ENCODE assay signal across 1 cellular context in the genomic region with DNA sequence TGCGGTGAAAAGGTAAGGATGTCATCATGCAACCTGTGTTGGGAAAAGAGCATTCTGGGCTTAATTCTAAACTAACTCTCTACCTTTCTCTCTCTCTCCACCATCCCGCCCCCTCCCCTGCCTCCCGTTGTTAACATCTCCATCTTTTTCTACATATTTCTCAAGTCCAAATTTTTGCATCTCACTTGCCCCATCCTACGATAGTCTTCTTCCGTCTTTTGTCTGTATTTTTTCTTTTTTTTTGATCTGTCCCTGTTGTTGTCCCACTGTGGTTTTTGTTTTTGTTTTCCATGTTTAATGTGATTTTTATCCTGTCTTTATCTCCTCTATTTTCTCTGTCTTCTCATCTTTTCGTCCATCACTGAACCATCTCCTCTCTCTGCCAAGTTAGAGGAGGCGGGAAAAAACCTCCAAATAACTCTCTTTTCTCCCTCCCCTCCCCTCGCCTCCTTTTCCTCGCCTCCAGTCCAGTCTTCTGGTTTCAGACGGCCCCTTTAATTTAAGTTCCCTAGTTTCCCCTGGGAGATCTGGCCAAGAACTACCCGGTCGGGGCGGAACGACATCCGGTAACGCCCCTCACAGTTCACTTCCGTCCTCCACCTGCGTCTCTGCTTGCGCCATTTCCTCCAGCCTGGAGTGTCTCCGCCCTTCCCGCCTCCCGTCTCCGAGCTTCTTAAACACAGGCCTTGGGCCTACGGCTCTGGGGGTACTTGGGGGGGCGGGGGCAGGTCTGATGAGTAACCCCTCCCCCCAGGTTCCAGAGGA.
TF ChIP-seq lines count a peak whose summit lies in the region.

A gene with protein sequence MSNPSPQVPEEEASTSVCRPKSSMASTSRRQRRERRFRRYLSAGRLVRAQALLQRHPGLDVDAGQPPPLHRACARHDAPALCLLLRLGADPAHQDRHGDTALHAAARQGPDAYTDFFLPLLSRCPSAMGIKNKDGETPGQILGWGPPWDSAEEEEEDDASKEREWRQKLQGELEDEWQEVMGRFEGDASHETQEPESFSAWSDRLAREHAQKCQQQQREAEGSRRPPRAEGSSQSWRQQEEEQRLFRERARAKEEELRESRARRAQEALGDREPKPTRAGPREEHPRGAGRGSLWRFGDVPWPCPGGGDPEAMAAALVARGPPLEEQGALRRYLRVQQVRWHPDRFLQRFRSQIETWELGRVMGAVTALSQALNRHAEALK (plus strand): TSS at position 647 of the 765 bp plus-strand sequence. CDS start 87 bp downstream, at position 734.

TF ChIP-seq in HEK293, 187 proteins besides CTCF, POLR2A, EP300 and RAD21 (continued from another document and continues in another):
- TF ChIP-seq, protein P1, sequence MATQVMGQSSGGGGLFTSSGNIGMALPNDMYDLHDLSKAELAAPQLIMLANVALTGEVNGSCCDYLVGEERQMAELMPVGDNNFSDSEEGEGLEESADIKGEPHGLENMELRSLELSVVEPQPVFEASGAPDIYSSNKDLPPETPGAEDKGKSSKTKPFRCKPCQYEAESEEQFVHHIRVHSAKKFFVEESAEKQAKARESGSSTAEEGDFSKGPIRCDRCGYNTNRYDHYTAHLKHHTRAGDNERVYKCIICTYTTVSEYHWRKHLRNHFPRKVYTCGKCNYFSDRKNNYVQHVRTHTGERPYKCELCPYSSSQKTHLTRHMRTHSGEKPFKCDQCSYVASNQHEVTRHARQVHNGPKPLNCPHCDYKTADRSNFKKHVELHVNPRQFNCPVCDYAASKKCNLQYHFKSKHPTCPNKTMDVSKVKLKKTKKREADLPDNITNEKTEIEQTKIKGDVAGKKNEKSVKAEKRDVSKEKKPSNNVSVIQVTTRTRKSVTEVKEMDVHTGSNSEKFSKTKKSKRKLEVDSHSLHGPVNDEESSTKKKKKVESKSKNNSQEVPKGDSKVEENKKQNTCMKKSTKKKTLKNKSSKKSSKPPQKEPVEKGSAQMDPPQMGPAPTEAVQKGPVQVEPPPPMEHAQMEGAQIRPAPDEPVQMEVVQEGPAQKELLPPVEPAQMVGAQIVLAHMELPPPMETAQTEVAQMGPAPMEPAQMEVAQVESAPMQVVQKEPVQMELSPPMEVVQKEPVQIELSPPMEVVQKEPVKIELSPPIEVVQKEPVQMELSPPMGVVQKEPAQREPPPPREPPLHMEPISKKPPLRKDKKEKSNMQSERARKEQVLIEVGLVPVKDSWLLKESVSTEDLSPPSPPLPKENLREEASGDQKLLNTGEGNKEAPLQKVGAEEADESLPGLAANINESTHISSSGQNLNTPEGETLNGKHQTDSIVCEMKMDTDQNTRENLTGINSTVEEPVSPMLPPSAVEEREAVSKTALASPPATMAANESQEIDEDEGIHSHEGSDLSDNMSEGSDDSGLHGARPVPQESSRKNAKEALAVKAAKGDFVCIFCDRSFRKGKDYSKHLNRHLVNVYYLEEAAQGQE (tag by site-specific recombination; IDR thresholded peaks at IDR 0.05), result peak; percentile 41; the same call in 1 of the 2 replicates
- TF ChIP-seq ZNF239 (tag by site-specific recombination; IDR thresholded peaks at IDR 0.05) (peak; percentile 55), ZNF514 (tag by site-specific recombination; IDR thresholded peaks at IDR 0.05) (no peak; the same call in 1 of the 2 replicates), ZNF223 (tag by site-specific recombination; IDR thresholded peaks at IDR 0.05) (no peak), ZNF560 (tag by site-specific recombination; IDR thresholded peaks at IDR 0.05; ENCODE audit: borderline replicate concordance) (no peak), KLF9 (tag by site-specific recombination; IDR thresholded peaks at IDR 0.05; ENCODE audit: low read depth) (peak; percentile 81), ZNF184 (tag by site-specific recombination; IDR thresholded peaks at IDR 0.05) (0 out of 2 replicates have a peak, but pooled peaks have one; percentile 31), ZBTB20 (tag by site-specific recombination; IDR thresholded peaks at IDR 0.05) (no peak; the same call in 1 of the 2 replicates), HOXC10 (CRISPR knock-in tag; IDR thresholded peaks at IDR 0.05) (no peak), ZBTB21 (tag by site-specific recombination; IDR thresholded peaks at IDR 0.05) (peak; percentile 86), ZNF610 (tag by site-specific recombination; IDR thresholded peaks at IDR 0.05; ENCODE audit: borderline replicate concordance) (peak; percentile 51; the same call in 1 of the 2 replicates), ZFHX2 (tag by site-specific recombination; conservative IDR thresholded peaks at IDR 0.05) (no peak), ZNF664 (tag by site-specific recombination; IDR thresholded peaks at IDR 0.05) (no peak; the same call in 1 of the 2 replicates), ZNF292 (tag by site-specific recombination; IDR thresholded peaks at IDR 0.05; ENCODE audit: borderline replicate concordance, low read depth) (no peak), ZNF747 (tag by site-specific recombination; IDR thresholded peaks at IDR 0.05) (no peak), ZNF501 (tag by site-specific recombination; IDR thresholded peaks at IDR 0.05) (no peak), ZNF221 (tag by site-specific recombination; IDR thresholded peaks at IDR 0.05; ENCODE audit: borderline replicate concordance) (no peak), MEIS1 (CRISPR knock-in tag; IDR thresholded peaks at IDR 0.05; ENCODE audit: borderline replicate concordance) (no peak), GLIS1 (tag by site-specific recombination; IDR thresholded peaks at IDR 0.05) (peak; percentile 65; the same call in 1 of the 2 replicates), ZNF274 (IDR thresholded peaks at IDR 0.05; ENCODE audit: low read length) (no peak), ZNF274 (tag by site-specific recombination; IDR thresholded peaks at IDR 0.05; ENCODE audit: borderline replicate concordance) (no peak), ZSCAN30 (tag by site-specific recombination; IDR thresholded peaks at IDR 0.05) (peak; percentile 97), ZNF155 (tag by site-specific recombination; IDR thresholded peaks at IDR 0.05) (no peak)
- TF ChIP-seq, protein P2, sequence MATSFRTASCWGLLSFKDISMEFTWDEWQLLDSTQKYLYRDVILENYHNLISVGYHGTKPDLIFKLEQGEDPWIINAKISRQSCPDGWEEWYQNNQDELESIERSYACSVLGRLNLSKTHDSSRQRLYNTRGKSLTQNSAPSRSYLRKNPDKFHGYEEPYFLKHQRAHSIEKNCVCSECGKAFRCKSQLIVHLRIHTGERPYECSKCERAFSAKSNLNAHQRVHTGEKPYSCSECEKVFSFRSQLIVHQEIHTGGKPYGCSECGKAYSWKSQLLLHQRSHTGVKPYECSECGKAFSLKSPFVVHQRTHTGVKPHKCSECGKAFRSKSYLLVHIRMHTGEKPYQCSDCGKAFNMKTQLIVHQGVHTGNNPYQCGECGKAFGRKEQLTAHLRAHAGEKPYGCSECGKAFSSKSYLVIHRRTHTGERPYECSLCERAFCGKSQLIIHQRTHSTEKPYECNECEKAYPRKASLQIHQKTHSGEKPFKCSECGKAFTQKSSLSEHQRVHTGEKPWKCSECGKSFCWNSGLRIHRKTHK (tag by site-specific recombination; IDR thresholded peaks at IDR 0.05), result no peak
- TF ChIP-seq, protein P3, sequence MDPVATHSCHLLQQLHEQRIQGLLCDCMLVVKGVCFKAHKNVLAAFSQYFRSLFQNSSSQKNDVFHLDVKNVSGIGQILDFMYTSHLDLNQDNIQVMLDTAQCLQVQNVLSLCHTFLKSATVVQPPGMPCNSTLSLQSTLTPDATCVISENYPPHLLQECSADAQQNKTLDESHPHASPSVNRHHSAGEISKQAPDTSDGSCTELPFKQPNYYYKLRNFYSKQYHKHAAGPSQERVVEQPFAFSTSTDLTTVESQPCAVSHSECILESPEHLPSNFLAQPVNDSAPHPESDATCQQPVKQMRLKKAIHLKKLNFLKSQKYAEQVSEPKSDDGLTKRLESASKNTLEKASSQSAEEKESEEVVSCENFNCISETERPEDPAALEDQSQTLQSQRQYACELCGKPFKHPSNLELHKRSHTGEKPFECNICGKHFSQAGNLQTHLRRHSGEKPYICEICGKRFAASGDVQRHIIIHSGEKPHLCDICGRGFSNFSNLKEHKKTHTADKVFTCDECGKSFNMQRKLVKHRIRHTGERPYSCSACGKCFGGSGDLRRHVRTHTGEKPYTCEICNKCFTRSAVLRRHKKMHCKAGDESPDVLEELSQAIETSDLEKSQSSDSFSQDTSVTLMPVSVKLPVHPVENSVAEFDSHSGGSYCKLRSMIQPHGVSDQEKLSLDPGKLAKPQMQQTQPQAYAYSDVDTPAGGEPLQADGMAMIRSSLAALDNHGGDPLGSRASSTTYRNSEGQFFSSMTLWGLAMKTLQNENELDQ (tag by site-specific recombination; IDR thresholded peaks at IDR 0.05; ENCODE audit: low read depth), result no peak
- TF ChIP-seq, protein P4, sequence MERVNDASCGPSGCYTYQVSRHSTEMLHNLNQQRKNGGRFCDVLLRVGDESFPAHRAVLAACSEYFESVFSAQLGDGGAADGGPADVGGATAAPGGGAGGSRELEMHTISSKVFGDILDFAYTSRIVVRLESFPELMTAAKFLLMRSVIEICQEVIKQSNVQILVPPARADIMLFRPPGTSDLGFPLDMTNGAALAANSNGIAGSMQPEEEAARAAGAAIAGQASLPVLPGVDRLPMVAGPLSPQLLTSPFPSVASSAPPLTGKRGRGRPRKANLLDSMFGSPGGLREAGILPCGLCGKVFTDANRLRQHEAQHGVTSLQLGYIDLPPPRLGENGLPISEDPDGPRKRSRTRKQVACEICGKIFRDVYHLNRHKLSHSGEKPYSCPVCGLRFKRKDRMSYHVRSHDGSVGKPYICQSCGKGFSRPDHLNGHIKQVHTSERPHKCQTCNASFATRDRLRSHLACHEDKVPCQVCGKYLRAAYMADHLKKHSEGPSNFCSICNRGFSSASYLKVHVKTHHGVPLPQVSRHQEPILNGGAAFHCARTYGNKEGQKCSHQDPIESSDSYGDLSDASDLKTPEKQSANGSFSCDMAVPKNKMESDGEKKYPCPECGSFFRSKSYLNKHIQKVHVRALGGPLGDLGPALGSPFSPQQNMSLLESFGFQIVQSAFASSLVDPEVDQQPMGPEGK (tag by site-specific recombination; IDR thresholded peaks at IDR 0.05), result peak; percentile 97
- TF ChIP-seq, protein P5, sequence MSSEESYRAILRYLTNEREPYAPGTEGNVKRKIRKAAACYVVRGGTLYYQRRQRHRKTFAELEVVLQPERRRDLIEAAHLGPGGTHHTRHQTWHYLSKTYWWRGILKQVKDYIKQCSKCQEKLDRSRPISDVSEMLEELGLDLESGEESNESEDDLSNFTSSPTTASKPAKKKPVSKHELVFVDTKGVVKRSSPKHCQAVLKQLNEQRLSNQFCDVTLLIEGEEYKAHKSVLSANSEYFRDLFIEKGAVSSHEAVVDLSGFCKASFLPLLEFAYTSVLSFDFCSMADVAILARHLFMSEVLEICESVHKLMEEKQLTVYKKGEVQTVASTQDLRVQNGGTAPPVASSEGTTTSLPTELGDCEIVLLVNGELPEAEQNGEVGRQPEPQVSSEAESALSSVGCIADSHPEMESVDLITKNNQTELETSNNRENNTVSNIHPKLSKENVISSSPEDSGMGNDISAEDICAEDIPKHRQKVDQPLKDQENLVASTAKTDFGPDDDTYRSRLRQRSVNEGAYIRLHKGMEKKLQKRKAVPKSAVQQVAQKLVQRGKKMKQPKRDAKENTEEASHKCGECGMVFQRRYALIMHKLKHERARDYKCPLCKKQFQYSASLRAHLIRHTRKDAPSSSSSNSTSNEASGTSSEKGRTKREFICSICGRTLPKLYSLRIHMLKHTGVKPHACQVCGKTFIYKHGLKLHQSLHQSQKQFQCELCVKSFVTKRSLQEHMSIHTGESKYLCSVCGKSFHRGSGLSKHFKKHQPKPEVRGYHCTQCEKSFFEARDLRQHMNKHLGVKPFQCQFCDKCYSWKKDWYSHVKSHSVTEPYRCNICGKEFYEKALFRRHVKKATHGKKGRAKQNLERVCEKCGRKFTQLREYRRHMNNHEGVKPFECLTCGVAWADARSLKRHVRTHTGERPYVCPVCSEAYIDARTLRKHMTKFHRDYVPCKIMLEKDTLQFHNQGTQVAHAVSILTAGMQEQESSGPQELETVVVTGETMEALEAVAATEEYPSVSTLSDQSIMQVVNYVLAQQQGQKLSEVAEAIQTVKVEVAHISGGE (tag by site-specific recombination; conservative IDR thresholded peaks at IDR 0.05; ENCODE audit: low read depth), result peak; percentile 100
- TF ChIP-seq, protein P6, sequence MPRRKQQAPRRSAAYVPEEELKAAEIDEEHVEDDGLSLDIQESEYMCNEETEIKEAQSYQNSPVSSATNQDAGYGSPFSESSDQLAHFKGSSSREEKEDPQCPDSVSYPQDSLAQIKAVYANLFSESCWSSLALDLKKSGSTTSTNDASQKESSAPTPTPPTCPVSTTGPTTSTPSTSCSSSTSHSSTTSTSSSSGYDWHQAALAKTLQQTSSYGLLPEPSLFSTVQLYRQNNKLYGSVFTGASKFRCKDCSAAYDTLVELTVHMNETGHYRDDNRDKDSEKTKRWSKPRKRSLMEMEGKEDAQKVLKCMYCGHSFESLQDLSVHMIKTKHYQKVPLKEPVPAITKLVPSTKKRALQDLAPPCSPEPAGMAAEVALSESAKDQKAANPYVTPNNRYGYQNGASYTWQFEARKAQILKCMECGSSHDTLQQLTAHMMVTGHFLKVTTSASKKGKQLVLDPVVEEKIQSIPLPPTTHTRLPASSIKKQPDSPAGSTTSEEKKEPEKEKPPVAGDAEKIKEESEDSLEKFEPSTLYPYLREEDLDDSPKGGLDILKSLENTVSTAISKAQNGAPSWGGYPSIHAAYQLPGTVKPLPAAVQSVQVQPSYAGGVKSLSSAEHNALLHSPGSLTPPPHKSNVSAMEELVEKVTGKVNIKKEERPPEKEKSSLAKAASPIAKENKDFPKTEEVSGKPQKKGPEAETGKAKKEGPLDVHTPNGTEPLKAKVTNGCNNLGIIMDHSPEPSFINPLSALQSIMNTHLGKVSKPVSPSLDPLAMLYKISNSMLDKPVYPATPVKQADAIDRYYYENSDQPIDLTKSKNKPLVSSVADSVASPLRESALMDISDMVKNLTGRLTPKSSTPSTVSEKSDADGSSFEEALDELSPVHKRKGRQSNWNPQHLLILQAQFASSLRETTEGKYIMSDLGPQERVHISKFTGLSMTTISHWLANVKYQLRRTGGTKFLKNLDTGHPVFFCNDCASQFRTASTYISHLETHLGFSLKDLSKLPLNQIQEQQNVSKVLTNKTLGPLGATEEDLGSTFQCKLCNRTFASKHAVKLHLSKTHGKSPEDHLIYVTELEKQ (tag by site-specific recombination; IDR thresholded peaks at IDR 0.05; ENCODE audit: borderline replicate concordance), result no peak
- TF ChIP-seq, protein P7, sequence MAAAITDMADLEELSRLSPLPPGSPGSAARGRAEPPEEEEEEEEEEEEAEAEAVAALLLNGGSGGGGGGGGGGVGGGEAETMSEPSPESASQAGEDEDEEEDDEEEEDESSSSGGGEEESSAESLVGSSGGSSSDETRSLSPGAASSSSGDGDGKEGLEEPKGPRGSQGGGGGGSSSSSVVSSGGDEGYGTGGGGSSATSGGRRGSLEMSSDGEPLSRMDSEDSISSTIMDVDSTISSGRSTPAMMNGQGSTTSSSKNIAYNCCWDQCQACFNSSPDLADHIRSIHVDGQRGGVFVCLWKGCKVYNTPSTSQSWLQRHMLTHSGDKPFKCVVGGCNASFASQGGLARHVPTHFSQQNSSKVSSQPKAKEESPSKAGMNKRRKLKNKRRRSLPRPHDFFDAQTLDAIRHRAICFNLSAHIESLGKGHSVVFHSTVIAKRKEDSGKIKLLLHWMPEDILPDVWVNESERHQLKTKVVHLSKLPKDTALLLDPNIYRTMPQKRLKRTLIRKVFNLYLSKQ (tag by site-specific recombination; IDR thresholded peaks at IDR 0.05; ENCODE audit: borderline replicate concordance), result no peak
